ENCODE assay signal across 6 cellular contexts in the genomic region with DNA sequence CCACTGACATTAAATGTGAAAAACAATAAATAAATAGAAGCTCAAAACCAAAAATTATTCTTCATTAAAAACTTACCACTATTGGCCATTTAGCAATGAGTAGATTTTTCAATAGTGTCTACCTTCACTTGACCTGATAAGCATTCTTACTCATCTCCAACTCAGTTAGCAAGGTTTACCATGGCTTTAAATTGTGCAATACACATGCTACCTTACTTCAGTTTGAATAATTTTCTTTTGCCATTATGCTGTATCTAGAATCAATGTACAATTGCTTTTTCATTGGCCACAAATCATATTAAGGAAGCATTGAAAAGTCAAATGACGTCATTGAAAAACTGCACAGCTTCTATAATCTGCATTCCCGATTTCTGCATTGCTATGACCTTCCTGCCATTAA.
"Had no signal": no experiment of that assay in that cellular context is flagged by ENCODE, and none has a peak within 500 bp of the region (broad histone marks: within the 10 kb centered on the region; RNA-seq: fewer than 3 reads in every experiment).

No MANE protein-coding gene starts in this region.

- H3K4me2 ChIP-seq: KMS-11 had no signal

- H3K9ac ChIP-seq: KMS-11 had no signal

- DNase-seq: Karpas-422, KBM-7, KG1 had no signal

- H3K27ac ChIP-seq: HL-60, KMS-11 had no signal

- FAIRE-seq: HTR-8/SVneo had no signal
